Comparison of ENCODE assay signal across 8 cellular contexts in the genomic region with DNA sequence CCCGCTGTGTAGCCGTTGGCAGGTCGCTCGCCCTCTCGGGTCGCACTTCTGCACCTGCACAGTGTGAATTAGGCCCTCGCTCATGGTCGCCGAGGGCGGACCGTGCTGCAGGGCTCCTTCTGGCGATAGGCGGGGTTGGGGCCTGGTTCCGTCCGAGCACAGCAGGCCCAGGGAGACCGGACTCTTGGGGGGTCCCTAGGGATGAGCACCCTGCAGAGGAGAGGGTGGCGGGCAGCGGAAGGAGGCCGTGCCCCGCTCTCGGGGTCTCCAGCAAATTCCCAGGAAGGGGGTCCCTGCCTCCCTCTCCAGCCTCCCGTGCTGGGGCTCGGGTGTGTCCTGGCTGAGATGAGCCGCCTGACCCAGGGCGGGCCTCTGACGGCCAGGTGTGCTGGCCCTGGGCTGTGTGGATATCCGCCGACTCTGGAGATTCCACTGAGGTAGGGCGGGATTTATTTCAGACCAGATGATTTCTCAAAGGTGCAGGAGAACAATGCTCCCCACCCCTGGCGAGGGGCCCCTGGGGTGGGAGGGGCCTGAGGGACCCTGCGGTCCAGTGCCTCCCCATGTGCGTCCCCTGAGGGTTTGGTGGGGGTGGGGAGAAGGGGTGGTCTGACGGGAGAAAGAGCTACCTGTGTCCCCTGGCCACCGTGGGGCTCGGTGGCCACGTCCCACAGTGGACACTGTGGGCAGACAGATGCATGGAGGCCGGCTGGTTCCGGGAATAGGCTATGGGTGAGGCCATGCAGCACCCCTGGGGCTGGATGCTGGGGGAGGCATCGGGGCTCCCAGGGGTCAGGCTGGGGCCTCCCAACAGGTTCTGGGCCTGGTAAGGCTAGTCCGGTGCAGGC. TPM values are rescaled to one million over a fixed set of nuclear protein-coding genes. Genes with fewer than 3 reads are reported as not detected.
DNase-seq lines count a peak whose midpoint lies in the region; ATAC-seq, FAIRE-seq and TF ChIP-seq lines count a peak whose summit lies in the region.

No MANE protein-coding gene starts in this region.

- H3K4me2 ChIP-seq in K562 (ENCODE audit: insufficient read depth, low read length), result peak overlapping the region; percentile 49; the same call in 1 of the 2 replicates

- H3K4me3 ChIP-seq in BJ (ENCODE audit: low read depth, low read length) (peak overlapping the region; percentile 38), HFF-Myc (replicated peaks; ENCODE audit: low read depth, low read length) (peak overlapping the region; percentile 3; the same call in 1 of the 2 replicates), K562 (no peak overlapping the region), right lobe of liver (peak overlapping the region; percentile 44 to 67 (median 62))

- no peaks in the 10 kb centered on the region for H3K79me2 ChIP-seq in K562 (ENCODE audit: control insufficient read depth, insufficient read depth, low read length)

- H3K9me1 ChIP-seq in K562 (ENCODE audit: control insufficient read depth, insufficient read depth, low read length), result peaks cover 3% of the 10 kb centered on the region

- CTCF ChIA-PET in BJ (lab: Yijun Ruan, JAX), result no interaction called here
- CTCF ChIA-PET in K562 (lab: Yijun Ruan, JAX; ENCODE audit: low intra/inter-chr PET ratio), result interaction anchor here (0.6 kb wide), 1 partner anchor 63 kb away, joined by 3 read pairs; no protein-coding TSS in a partner anchor

- TF ChIP-seq RAD21 in K562 (CRISPR knock-in tag; conservative IDR thresholded peaks at IDR 0.05 in 1 of 2, IDR thresholded peaks at IDR 0.05 in 1 of 2), result no peak

- no peak for DNase-seq in BJ (ENCODE audit: low read depth)
- no peak for DNase-seq in HFF-Myc (ENCODE audit: extremely low read depth, low read depth)
- no peak for DNase-seq in K562 (ENCODE audit: extremely low read depth in 1 of 4, low spot score in 3 of 4)
- peak in 1 of 3 donors; percentile 58 for DNase-seq in right lobe of liver
- peak; percentile 51 for DNase-seq in ureter (ENCODE audit: low spot score)
- DNase-seq in NCI-H82 treated with DMSO at 0.1 percent for 48 hours (lab: John Stamatoyannopoulos, UW; ENCODE audit: unreplicated experiment), result no peak
- DNase-seq in ACHN, result no peak
- DNase-seq in COR-L47 (lab: John Stamatoyannopoulos, UW), result no peak

- peak overlapping the region; percentile 76; the same call in 1 of the 2 replicates for H2AFZ ChIP-seq in K562 (ENCODE audit: low read depth, low read length)

- peak overlapping the region; percentile 36; the same call in 1 of the 3 replicates for H3K27ac ChIP-seq in K562 (ENCODE audit: extremely low read depth, low read depth, low read length)
- H3K27ac ChIP-seq in right lobe of liver, result peak overlapping the region; percentile 36 to 55 (median 51)

- peak overlapping the region; percentile 0 to 84; a peak in 3 of 4 replicates for H3K9ac ChIP-seq in K562 (ENCODE audit: insufficient read depth in 1 of 2, low read depth in 2 of 2, low read length in 2 of 2)

- WGBS in K562 (ENCODE audit: insufficient coverage, low coverage, missing lambda C conversion rate), result 90% methylated on average over 18 of the region's 40 CpGs
- 73% methylated on average over 5 of the region's 40 CpGs for WGBS in right lobe of liver (ENCODE audit: insufficient coverage, low coverage, low lambda C conversion rate, missing lambda C conversion rate)

- FAIRE-seq in K562 (lab: Jason Lieb, UNC), result no peak

- H3K36me3 ChIP-seq in BJ (ENCODE audit: control insufficient read depth, insufficient read depth, low read length), result no peaks in the 10 kb centered on the region
- no peaks in the 10 kb centered on the region for H3K36me3 ChIP-seq in K562 (ENCODE audit: control insufficient read depth, insufficient read depth, low read length)
- H3K36me3 ChIP-seq in right lobe of liver, result no peaks in the 10 kb centered on the region

- H3K9me3 ChIP-seq in K562 (replicated peaks; ENCODE audit: control insufficient read depth, insufficient read depth, low read depth, low read length) (no peaks in the 10 kb centered on the region), right lobe of liver (no peaks in the 10 kb centered on the region)

- TF ChIP-seq CTCF in BJ (IDR thresholded peaks at IDR 0.05; ENCODE audit: insufficient read depth, low read depth, low read length), result no peak
- no peak for TF ChIP-seq CTCF in HFF-Myc (IDR thresholded peaks at IDR 0.05; ENCODE audit: low read depth, low read length, missing control alignments)
- TF ChIP-seq CTCF in K562 (IDR thresholded peaks at IDR 0.05 in 2 of 3, conservative IDR thresholded peaks at IDR 0.05 in 1 of 3; ENCODE audit: insufficient read depth in 2 of 3, low read depth in 1 of 3, low read length in 3 of 3), result no peak
- no peak for TF ChIP-seq CTCF in right lobe of liver (IDR thresholded peaks at IDR 0.05)

- POLR2A ChIA-PET in BJ (lab: Charles Lee) (no interaction called here), K562 (lab: Yijun Ruan, JAX) (interaction anchor here (1.0 kb wide), 1 partner anchor 60 kb away, joined by 3 read pairs; no protein-coding TSS in a partner anchor)

- no peaks in the 10 kb centered on the region for H4K20me1 ChIP-seq in K562 (replicated peaks; ENCODE audit: control insufficient read depth, insufficient read depth, low read length)

- in situ Hi-C loops in K562 (cut with MboI), result no loop called here
- in situ Hi-C loops in ACHN (cut with HindIII; ENCODE audit: low pct_ligation_motif_present, low pct_unique_long_range_greater_than_20kb, low sequenced_read_pairs), result no loop called here

- BruUV-seq in K562 (replicated peaks; lab: Mats Ljungman, UMichigan), result no TSS peak

- intact Hi-C loops in K562 (cut with micrococcal nuclease), result no loop called here
- intact Hi-C loops in right lobe of liver (cut with DNase I), result no loop called here

- no peaks in the 10 kb centered on the region for H3K27me3 ChIP-seq in BJ (ENCODE audit: control insufficient read depth, insufficient read depth, low read length)
- H3K27me3 ChIP-seq in K562 (ENCODE audit: control insufficient read depth in 2 of 2, insufficient read depth in 2 of 2, low read length in 2 of 2), result no peaks in the 10 kb centered on the region
- H3K27me3 ChIP-seq in right lobe of liver, result no peaks in the 10 kb centered on the region

- ATAC-seq in K562 (no peak), right lobe of liver (peak in 2 of 4 donors; percentile 1 to 2)

- no peak for TF ChIP-seq EP300 in K562 (IDR thresholded peaks at IDR 0.05; ENCODE audit: low read length)

- TF ChIP-seq POLR2A in K562 (conservative IDR thresholded peaks at IDR 0.05), result no peak
- no peak for TF ChIP-seq POLR2A in right lobe of liver (IDR thresholded peaks at IDR 0.05)

- H3K4me1 ChIP-seq in K562 (replicated peaks in 1 of 2; ENCODE audit: control insufficient read depth in 2 of 2, insufficient read depth in 2 of 2, low read length in 2 of 2) (peaks cover 8 to 31% of the 10 kb centered on the region in 2 experiments; a peak in 3 of 5 replicates), right lobe of liver (peaks cover 0 to 18% (median 0%) of the 10 kb centered on the region in 4 donors)

RNA-seq across cellular contexts. Expression of a gene that starts 0.9 kb away (rescaled TPM):
- polyA plus RNA-seq in BJ (2011; rRNA removed) (2.0 and 3.7 TPM in 2 replicates), K562 (2011; rRNA removed) (0.53 and 1.3 TPM in 2 replicates), K562 (2014; fragmentation: Illumina TruSeq; extraction: Trizol) (0.62 and 1.4 TPM in 2 replicates), K562 (2014; fragmentation: Nextera tagmentation; extraction: Ambion mirVana) (not detected), K562 (2014; rRNA removed) (1.4 and 2.7 TPM in 2 replicates)
- 5.1 and 5.2 TPM in 2 replicates for polyA minus RNA-seq in BJ (2011; rRNA and poly(A)+ RNA removed)
- total RNA-seq in K562 (2011; cell fraction: chromatin; rRNA removed; ENCODE audit: low replicate concordance), result 3.4 and 8.9 TPM in 2 replicates
- total RNA-seq in K562 (2011; cell fraction: nucleolus; rRNA removed), result 2.8 and 3.7 TPM in 2 replicates
- total RNA-seq in K562 (2011; cell fraction: nucleoplasm; rRNA removed), result 2.1 and 2.4 TPM in 2 replicates
- total RNA-seq in K562 (2014; rRNA removed) (1.8 and 2.6 TPM in 2 replicates), K562 (2014; rRNA removed; fragmentation: Illumina TruSeq; extraction: Trizol) (0.76 TPM in 1 of 2 replicates, not detected in the other), K562 (2015; rRNA removed; fragmentation: Illumina TruSeq; extraction: Trizol) (1.1 TPM in 2 replicates), K562 (2021) (1.6 and 2.0 TPM in 2 replicates), right lobe of liver (1 to 10 TPM in 2 of 6 experiments, under 1 TPM in 4; 0.56 to 3.5 (median 0.74) TPM), ureter (2.5 TPM)
- polyA plus RNA-seq in K562 (2011; cell fraction: cytosol; rRNA removed), result 1.7 and 2.5 TPM in 2 replicates
- 1.9 and 2.9 TPM in 2 replicates for polyA plus RNA-seq in K562 (2011; cell fraction: nucleus; rRNA removed)
- polyA plus RNA-seq in K562 (2012), result 1.4 and 2.1 TPM in 2 replicates
- 0.45 and 1.1 TPM in 2 replicates for polyA minus RNA-seq in K562 (2011; rRNA and poly(A)+ RNA removed)
- 2.6 and 3.8 TPM in 2 replicates for polyA minus RNA-seq in K562 (2011; cell fraction: cytosol; rRNA and poly(A)+ RNA removed)
- polyA minus RNA-seq in K562 (2011; cell fraction: nucleus; rRNA and poly(A)+ RNA removed), result 1.00 and 1.8 TPM in 2 replicates

RNA-seq across cellular contexts. Expression of a gene that starts 27.1 kb away (rescaled TPM):
- polyA plus RNA-seq in BJ (2011; rRNA removed) (36.9 and 56.7 TPM in 2 replicates), K562 (2011; rRNA removed) (121 and 191 TPM in 2 replicates), K562 (2014; fragmentation: Illumina TruSeq; extraction: Trizol) (171 and 214 TPM in 2 replicates), K562 (2014; fragmentation: Nextera tagmentation; extraction: Ambion mirVana) (10 to 100 TPM; 49.4 to 81.8 TPM), K562 (2014; rRNA removed) (157 and 162 TPM in 2 replicates)
- 13.5 and 17.8 TPM in 2 replicates for polyA minus RNA-seq in BJ (2011; rRNA and poly(A)+ RNA removed)
- 30.7 and 52.5 TPM in 2 replicates for total RNA-seq in K562 (2011; cell fraction: chromatin; rRNA removed; ENCODE audit: low replicate concordance)
- total RNA-seq in K562 (2011; cell fraction: nucleolus; rRNA removed), result 27.1 and 28.9 TPM in 2 replicates
- 42.8 and 65.1 TPM in 2 replicates for total RNA-seq in K562 (2011; cell fraction: nucleoplasm; rRNA removed)
- total RNA-seq in K562 (2014; rRNA removed) (185 and 221 TPM in 2 replicates), K562 (2014; rRNA removed; fragmentation: Illumina TruSeq; extraction: Trizol) (161 and 175 TPM in 2 replicates), K562 (2015; rRNA removed; fragmentation: Illumina TruSeq; extraction: Trizol) (148 and 164 TPM in 2 replicates), K562 (2021) (123 and 128 TPM in 2 replicates), right lobe of liver (10 to 100 TPM; 13.1 to 30.8 (median 14.7) TPM), ureter (29.4 TPM)
- 86.2 and 92.0 TPM in 2 replicates for polyA plus RNA-seq in K562 (2011; cell fraction: cytosol; rRNA removed)
- polyA plus RNA-seq in K562 (2011; cell fraction: nucleus; rRNA removed), result 39.9 and 51.3 TPM in 2 replicates
- 91.7 and 104 TPM in 2 replicates for polyA plus RNA-seq in K562 (2012)
- polyA minus RNA-seq in K562 (2011; rRNA and poly(A)+ RNA removed), result 103 and 121 TPM in 2 replicates
- 51.2 and 63.8 TPM in 2 replicates for polyA minus RNA-seq in K562 (2011; cell fraction: cytosol; rRNA and poly(A)+ RNA removed)
- 14.9 and 23.8 TPM in 2 replicates for polyA minus RNA-seq in K562 (2011; cell fraction: nucleus; rRNA and poly(A)+ RNA removed)

RNA-seq across cellular contexts. Expression of a gene that starts 36.1 kb away (rescaled TPM):
- polyA plus RNA-seq in BJ (2011; rRNA removed) (23.7 and 33.8 TPM in 2 replicates), K562 (2011; rRNA removed) (17.9 and 28.9 TPM in 2 replicates), K562 (2014; fragmentation: Illumina TruSeq; extraction: Trizol) (18.8 and 24.3 TPM in 2 replicates), K562 (2014; fragmentation: Nextera tagmentation; extraction: Ambion mirVana) (under 1 TPM; 0.34 to 0.53 TPM), K562 (2014; rRNA removed) (42.9 and 47.2 TPM in 2 replicates)
- 14.7 and 19.5 TPM in 2 replicates for polyA minus RNA-seq in BJ (2011; rRNA and poly(A)+ RNA removed)
- total RNA-seq in K562 (2011; cell fraction: chromatin; rRNA removed; ENCODE audit: low replicate concordance), result 25.4 and 79.9 TPM in 2 replicates
- total RNA-seq in K562 (2011; cell fraction: nucleolus; rRNA removed), result 85.2 and 91.1 TPM in 2 replicates
- total RNA-seq in K562 (2011; cell fraction: nucleoplasm; rRNA removed), result 51.7 and 55.1 TPM in 2 replicates
- total RNA-seq in K562 (2014; rRNA removed) (34.3 and 44.0 TPM in 2 replicates), K562 (2014; rRNA removed; fragmentation: Illumina TruSeq; extraction: Trizol) (5.8 and 7.8 TPM in 2 replicates), K562 (2015; rRNA removed; fragmentation: Illumina TruSeq; extraction: Trizol) (18.4 and 20.4 TPM in 2 replicates), K562 (2021) (40.0 and 40.3 TPM in 2 replicates), right lobe of liver (10 to 100 TPM; 13.8 to 51.0 (median 25.4) TPM), ureter (38.4 TPM)
- polyA plus RNA-seq in K562 (2011; cell fraction: cytosol; rRNA removed), result 37.3 and 93.7 TPM in 2 replicates
- polyA plus RNA-seq in K562 (2011; cell fraction: nucleus; rRNA removed), result 100 and 135 TPM in 2 replicates
- 23.2 and 37.4 TPM in 2 replicates for polyA plus RNA-seq in K562 (2012)
- 5.4 and 10.2 TPM in 2 replicates for polyA minus RNA-seq in K562 (2011; rRNA and poly(A)+ RNA removed)
- polyA minus RNA-seq in K562 (2011; cell fraction: cytosol; rRNA and poly(A)+ RNA removed), result 23.7 and 31.6 TPM in 2 replicates
- 19.1 and 20.1 TPM in 2 replicates for polyA minus RNA-seq in K562 (2011; cell fraction: nucleus; rRNA and poly(A)+ RNA removed)

RNA-seq across cellular contexts. Expression of a gene that starts 36.3 kb away (rescaled TPM):
- polyA plus RNA-seq in BJ (2011; rRNA removed), result 13.8 and 24.0 TPM in 2 replicates
- 11.8 and 15.6 TPM in 2 replicates for polyA minus RNA-seq in BJ (2011; rRNA and poly(A)+ RNA removed)
- total RNA-seq in K562 (2011; cell fraction: chromatin; rRNA removed; ENCODE audit: low replicate concordance), result 114 and 225 TPM in 2 replicates
- 114 and 126 TPM in 2 replicates for total RNA-seq in K562 (2011; cell fraction: nucleolus; rRNA removed)
- 94.5 and 103 TPM in 2 replicates for total RNA-seq in K562 (2011; cell fraction: nucleoplasm; rRNA removed)
- total RNA-seq in K562 (2014; rRNA removed), result 66.3 and 80.2 TPM in 2 replicates
- 47.1 and 49.7 TPM in 2 replicates for total RNA-seq in K562 (2014; rRNA removed; fragmentation: Illumina TruSeq; extraction: Trizol)
- total RNA-seq in K562 (2015; rRNA removed; fragmentation: Illumina TruSeq; extraction: Trizol), result 52.1 and 55.6 TPM in 2 replicates
- total RNA-seq in K562 (2021), result 112 and 122 TPM in 2 replicates
- polyA plus RNA-seq in K562 (2011; rRNA removed), result 50.3 and 50.8 TPM in 2 replicates
- 45.2 and 61.0 TPM in 2 replicates for polyA plus RNA-seq in K562 (2011; cell fraction: cytosol; rRNA removed)
- 150 and 212 TPM in 2 replicates for polyA plus RNA-seq in K562 (2011; cell fraction: nucleus; rRNA removed)
- 93.9 and 100.0 TPM in 2 replicates for polyA plus RNA-seq in K562 (2012)
- polyA plus RNA-seq in K562 (2014; fragmentation: Illumina TruSeq; extraction: Trizol), result 95.2 and 122 TPM in 2 replicates
- 1 to 10 TPM; 1.9 to 2.8 TPM for polyA plus RNA-seq in K562 (2014; fragmentation: Nextera tagmentation; extraction: Ambion mirVana)
- polyA plus RNA-seq in K562 (2014; rRNA removed), result 90.1 and 102 TPM in 2 replicates
- polyA minus RNA-seq in K562 (2011; rRNA and poly(A)+ RNA removed), result 16.5 and 18.3 TPM in 2 replicates
- polyA minus RNA-seq in K562 (2011; cell fraction: cytosol; rRNA and poly(A)+ RNA removed), result 37.4 and 55.6 TPM in 2 replicates
- polyA minus RNA-seq in K562 (2011; cell fraction: nucleus; rRNA and poly(A)+ RNA removed), result 40.5 and 49.1 TPM in 2 replicates
- total RNA-seq in right lobe of liver, result 1 to 10 TPM; 2.2 to 5.7 (median 4.8) TPM
- total RNA-seq in ureter, result 8.3 TPM
